8 cellular contexts compared by ENCODE assay signal in genomic region chr22:36757608-36758220, GRCh38. TPM values are rescaled to one million over a fixed set of nuclear protein-coding genes. Genes with fewer than 3 reads are reported as not detected.
DNase-seq lines count a peak whose midpoint lies in the region; ATAC-seq and TF ChIP-seq lines count a peak whose summit lies in the region.

No MANE protein-coding gene starts in this region.

- H4K20me1 ChIP-seq in PC-9 (ENCODE audit: insufficient read depth) = no peaks in the 10 kb centered on the region

- H3F3A ChIP-seq in PC-9 (ENCODE audit: insufficient read depth, low read depth) = peaks cover 12% of the 10 kb centered on the region

- H3K27me3 ChIP-seq in PC-9 (ENCODE audit: insufficient read depth, low read depth) = peaks cover 23% of the 10 kb centered on the region
- peaks cover 23% of the 10 kb centered on the region for H3K27me3 ChIP-seq in suprapubic skin

- CTCF ChIA-PET in HEK293 (lab: Yijun Ruan, JAX) (interaction anchor here (0.6 to 4.9 kb wide), 40 partner anchors 11 to 378 kb away, joined by 3 to 64 read pairs (median 4); partner anchors contain the start of gene IFT27), PC-9 (lab: Charles Lee) (interaction anchor here (0.7 to 1.2 kb wide), 3 partner anchors 16 to 211 kb away, joined by 3 to 5 read pairs (median 4); partner anchors contain the start of gene IFT27)

- H3K9me2 ChIP-seq in PC-9 (ENCODE audit: insufficient read depth) = no peaks in the 10 kb centered on the region

- no peaks in the 10 kb centered on the region for H3K9me3 ChIP-seq in HEK293 (ENCODE audit: control insufficient read depth, insufficient read depth, low read depth, low read length)
- H3K9me3 ChIP-seq in PC-9 (ENCODE audit: insufficient read depth, low read depth) = no peaks in the 10 kb centered on the region
- no peaks in the 10 kb centered on the region for H3K9me3 ChIP-seq in suprapubic skin

- TF ChIP-seq EP300 in suprapubic skin (IDR thresholded peaks at IDR 0.05) = no peak

- H3K4me3 ChIP-seq in HEK293 (ENCODE audit: low read depth, low read length) (no peak overlapping the region), PC-9 (no peak overlapping the region), fibroblast of the aortic adventitia (ENCODE audit: low read depth, low read length) (no peak overlapping the region), suprapubic skin (no peak overlapping the region)

- DNase-seq in C1 segment of cervical spinal cord (lab: John Stamatoyannopoulos, UW) = peak in 12 of 14 donors; percentile 6 to 62 (median 28)
- peak; percentile 65 to 84 for DNase-seq in PC-9
- DNase-seq in activated T-cell treated with anti-CD3 and anti-CD28 coated beads, Interleukin-2, amount 50 U/mL, for 48 hours = peak; percentile 82 to 84
- DNase-seq in fibroblast of the aortic adventitia (ENCODE audit: low read depth) = peak; percentile 68
- DNase-seq in omental fat pad (ENCODE audit: low spot score) = peak; percentile 79
- DNase-seq in suprapubic skin (ENCODE audit: low spot score in 2 of 2) = peak; percentile 75 to 87

- BruUV-seq in PC-9 (replicated peaks; lab: Mats Ljungman, UMichigan) = no TSS peak

- no peak overlapping the region for H2AFZ ChIP-seq in PC-9

- no peak overlapping the region for H3K4me2 ChIP-seq in PC-9

- 76% methylated on average over 16 of the region's 19 CpGs for WGBS in suprapubic skin

- POLR2A ChIA-PET in HEK293 (lab: Yijun Ruan, JAX) (interaction anchor here (0.6 to 1.0 kb wide), 2 partner anchors 9 to 228 kb away, joined by 3 to 4 read pairs; partner anchors contain the start of gene EIF3D), PC-9 (lab: Charles Lee; ENCODE audit: unreplicated experiment) (no interaction called here)

- TF ChIP-seq POLR2A in suprapubic skin (IDR thresholded peaks at IDR 0.05) = no peak

- TF ChIP-seq CTCF in HEK293 (tag by site-specific recombination; IDR thresholded peaks at IDR 0.05) (peak; percentile 78), PC-9 (conservative IDR thresholded peaks at IDR 0.05) (peak; percentile 97), fibroblast of the aortic adventitia (IDR thresholded peaks at IDR 0.05; ENCODE audit: insufficient read depth, low read length) (peak; percentile 84), omental fat pad (IDR thresholded peaks at IDR 0.05) (peak in 1 of 3 donors; percentile 31), suprapubic skin (IDR thresholded peaks at IDR 0.05) (peak; percentile 38 to 81)

- H3K79me2 ChIP-seq in PC-9 (ENCODE audit: low read depth) = no peaks in the 10 kb centered on the region

- H3K36me3 ChIP-seq in HEK293 (ENCODE audit: control insufficient read depth in 2 of 2, insufficient read depth in 1 of 2, low read length in 2 of 2) = peaks cover 0 to 31% of the 10 kb centered on the region in 2 experiments; a peak in 1 of 3 replicates
- H3K36me3 ChIP-seq in PC-9 (ENCODE audit: low read depth) = no peaks in the 10 kb centered on the region
- no peaks in the 10 kb centered on the region for H3K36me3 ChIP-seq in suprapubic skin

- no peak overlapping the region for H3K27ac ChIP-seq in HEK293 (ENCODE audit: extremely low read depth, low read depth, low read length)
- H3K27ac ChIP-seq in PC-9 = no peak overlapping the region
- no peak overlapping the region for H3K27ac ChIP-seq in suprapubic skin

- H3K4me1 ChIP-seq in HEK293 (ENCODE audit: control insufficient read depth, insufficient read depth, low read length) (no peaks in the 10 kb centered on the region), PC-9 (replicated peaks; ENCODE audit: insufficient read depth) (peaks cover 6% of the 10 kb centered on the region), suprapubic skin (peaks cover 3% of the 10 kb centered on the region)

- intact Hi-C loops in PC-9 (cut with micrococcal nuclease; ENCODE audit: unreplicated experiment) = loop anchor here (1.0 kb wide), 2 partner anchors 211 to 220 kb away; no protein-coding TSS in a partner anchor

- ATAC-seq in omental fat pad (ENCODE audit: low FRiP score) (peak; percentile 39), HG02610 (IDR thresholded peaks at IDR 0.05; ENCODE audit: unreplicated experiment) (no peak)

TF ChIP-seq in HEK293, 187 proteins besides CTCF, POLR2A, EP300 and RAD21 (continues in another document):
- no peak for TF ChIP-seq ZNF184 (tag by site-specific recombination; IDR thresholded peaks at IDR 0.05)
- 0 out of 2 replicates have a peak, but pooled peaks have one; percentile 16 for TF ChIP-seq KLF17 (tag by site-specific recombination; IDR thresholded peaks at IDR 0.05)
- TF ChIP-seq ZNF292 (tag by site-specific recombination; IDR thresholded peaks at IDR 0.05; ENCODE audit: borderline replicate concordance, low read depth) = no peak
- no peak for TF ChIP-seq ZNF24 (tag by site-specific recombination; IDR thresholded peaks at IDR 0.05)
- peak; percentile 57; the same call in 1 of the 2 replicates for TF ChIP-seq ZSCAN30 (tag by site-specific recombination; IDR thresholded peaks at IDR 0.05)
- TF ChIP-seq ZNF529 (tag by site-specific recombination; IDR thresholded peaks at IDR 0.05; ENCODE audit: insufficient replicate concordance) = no peak
- peak; percentile 75 for TF ChIP-seq ZNF654 (tag by site-specific recombination; IDR thresholded peaks at IDR 0.05; ENCODE audit: low read depth)
- no peak for TF ChIP-seq PATZ1 (tag by site-specific recombination; IDR thresholded peaks at IDR 0.05)
- TF ChIP-seq KLF7 (tag by site-specific recombination; IDR thresholded peaks at IDR 0.05; ENCODE audit: borderline replicate concordance) = no peak
- no peak for TF ChIP-seq AEBP2 (tag by site-specific recombination; IDR thresholded peaks at IDR 0.05; ENCODE audit: borderline replicate concordance)
- TF ChIP-seq GLIS1 (tag by site-specific recombination; IDR thresholded peaks at IDR 0.05) = peak; percentile 77
- no peak for TF ChIP-seq ZFP41 (tag by site-specific recombination; IDR thresholded peaks at IDR 0.05; ENCODE audit: borderline replicate concordance)
- no peak for TF ChIP-seq ZNF785 (tag by site-specific recombination; IDR thresholded peaks at IDR 0.05)
- TF ChIP-seq ZNF302 (tag by site-specific recombination; IDR thresholded peaks at IDR 0.05; ENCODE audit: low read depth) = no peak
- TF ChIP-seq ZNF26 (tag by site-specific recombination; IDR thresholded peaks at IDR 0.05) = no peak
- no peak for TF ChIP-seq ZNF701 (tag by site-specific recombination; IDR thresholded peaks at IDR 0.05)

RNA-seq across cellular contexts. Expression of gene IFT27, which starts 18.2 kb away (rescaled TPM):
- total RNA-seq in PC-9 (2021) = 74.2 and 84.2 TPM in 2 replicates
- total RNA-seq in fibroblast of the aortic adventitia (ENCODE audit: low replicate concordance) = 17.6 and 29.1 TPM in 2 replicates
- 10 to 100 TPM in 2 of 4 donors, 1 to 10 TPM in 2; 4.4 to 15.8 (median 10.8) TPM for total RNA-seq in omental fat pad
- total RNA-seq in suprapubic skin = 10 to 100 TPM in 2 of 4 donors, 1 to 10 TPM in 2; 8.2 to 29.0 (median 17.7) TPM

RNA-seq across cellular contexts. Expression of gene CACNG2, which starts 54.2 kb away (rescaled TPM):
- total RNA-seq in PC-9 (2021) = not detected in 2 replicates
- total RNA-seq in fibroblast of the aortic adventitia (ENCODE audit: low replicate concordance) = not detected in 2 replicates
- total RNA-seq in omental fat pad = under 1 TPM in 1 of 4 donors, not detected in 3; 0.19 TPM
- total RNA-seq in suprapubic skin = not detected

RNA-seq across cellular contexts. Expression of gene PVALB, which starts 59.1 kb away (rescaled TPM):
- total RNA-seq in PC-9 (2021) = not detected in 2 replicates
- total RNA-seq in fibroblast of the aortic adventitia (ENCODE audit: low replicate concordance) = not detected in 2 replicates
- total RNA-seq in omental fat pad = not detected
- not detected for total RNA-seq in suprapubic skin

Comparison
In these comparisons a context has a peak if more than half of its experiments do, and no peak if none do; other contexts are left out.
1. DNase-seq: peak in every context shown above with its lines; median percentile 83 in activated T-cell treated with anti-CD3 and anti-CD28 coated beads, Interleukin-2, amount 50 U/mL, for 48 hours; 81 in suprapubic skin; 79 in omental fat pad; 74 in PC-9; 68 in fibroblast of the aortic adventitia; 28 in C1 segment of cervical spinal cord.